1 cellular context compared by ENCODE assay signal in genomic region chr5:172852490-172853354, GRCh38.
TF ChIP-seq lines count a peak whose summit lies in the region.

No MANE protein-coding gene starts in this region.

TF ChIP-seq in HepG2, 621 proteins besides CTCF, POLR2A, EP300 and RAD21 (continued from another document and continues in another):
- TF ChIP-seq TFDP1 (CRISPR knock-in tag; IDR thresholded peaks at IDR 0.05; ENCODE audit: borderline replicate concordance) (peak; percentile 75; the same call in 1 of the 2 replicates), NAIF1 (CRISPR knock-in tag; IDR thresholded peaks at IDR 0.05; ENCODE audit: borderline replicate concordance) (no peak), ZNF160 (CRISPR knock-in tag; IDR thresholded peaks at IDR 0.05) (0 out of 2 replicates have a peak, but pooled peaks have one; percentile 34), DMAP1 (CRISPR knock-in tag; IDR thresholded peaks at IDR 0.05) (peak; percentile 66), ELF1 (CRISPR knock-in tag; IDR thresholded peaks at IDR 0.05) (no peak; the same call in 1 of the 2 replicates), TOE1 (CRISPR knock-in tag; IDR thresholded peaks at IDR 0.05) (no peak), CCDC6 (CRISPR knock-in tag; IDR thresholded peaks at IDR 0.05) (no peak; the same call in 1 of the 2 replicates), HNF1A (IDR thresholded peaks at IDR 0.05; ENCODE audit: low read depth) (no peak), HNF1A (CRISPR knock-in tag; IDR thresholded peaks at IDR 0.05; ENCODE audit: borderline replicate concordance) (peak; percentile 63), KDM4B (CRISPR knock-in tag; IDR thresholded peaks at IDR 0.05) (peak; percentile 47; the same call in 1 of the 2 replicates), FOXJ3 (CRISPR knock-in tag; IDR thresholded peaks at IDR 0.05; ENCODE audit: borderline replicate concordance) (peak; percentile 65; the same call in 1 of the 2 replicates), MAFG (CRISPR knock-in tag; IDR thresholded peaks at IDR 0.05) (no peak), GATAD1 (CRISPR knock-in tag; IDR thresholded peaks at IDR 0.05) (peak; percentile 64; the same call in 1 of the 2 replicates), ZNF550 (CRISPR knock-in tag; IDR thresholded peaks at IDR 0.05; ENCODE audit: borderline replicate concordance) (0 out of 2 replicates have a peak, but pooled peaks have one; percentile 72), FOXO4 (CRISPR knock-in tag; conservative IDR thresholded peaks at IDR 0.05) (peak; percentile 86; the same call in 1 of the 2 replicates), NONO (IDR thresholded peaks at IDR 0.05) (no peak), NONO (CRISPR knock-in tag; conservative IDR thresholded peaks at IDR 0.05) (no peak; the same call in 1 of the 2 replicates), ZNF33B (CRISPR knock-in tag; IDR thresholded peaks at IDR 0.05) (peak; percentile 83; the same call in 1 of the 2 replicates), ZNF792 (CRISPR knock-in tag; IDR thresholded peaks at IDR 0.05) (peak; percentile 85; the same call in 1 of the 2 replicates), ERF (CRISPR knock-in tag; IDR thresholded peaks at IDR 0.05) (peak; percentile 94), ZEB1 (IDR thresholded peaks at IDR 0.05; ENCODE audit: insufficient replicate concordance, low read depth) (no peak), SNAPC4 (CRISPR knock-in tag; IDR thresholded peaks at IDR 0.05) (peak; percentile 78; the same call in 1 of the 2 replicates), DR1 (CRISPR knock-in tag; IDR thresholded peaks at IDR 0.05) (no peak), E2F1 (CRISPR knock-in tag; IDR thresholded peaks at IDR 0.05) (no peak), WIZ (CRISPR knock-in tag; IDR thresholded peaks at IDR 0.05) (no peak), SCMH1 (CRISPR knock-in tag; IDR thresholded peaks at IDR 0.05; ENCODE audit: borderline replicate concordance) (no peak), ZNF496 (CRISPR knock-in tag; IDR thresholded peaks at IDR 0.05; ENCODE audit: insufficient replicate concordance) (no peak), NFKBIZ (CRISPR knock-in tag; IDR thresholded peaks at IDR 0.05) (no peak), ZKSCAN8 (CRISPR knock-in tag; IDR thresholded peaks at IDR 0.05; ENCODE audit: borderline replicate concordance) (peak; percentile 88), ZNF567 (CRISPR knock-in tag; IDR thresholded peaks at IDR 0.05; ENCODE audit: borderline replicate concordance) (peak; percentile 91), ZFP82 (CRISPR knock-in tag; IDR thresholded peaks at IDR 0.05; ENCODE audit: borderline replicate concordance) (peak; percentile 65; the same call in 1 of the 2 replicates), ZNF569 (CRISPR knock-in tag; IDR thresholded peaks at IDR 0.05; ENCODE audit: borderline replicate concordance) (no peak), FOXP1 (IDR thresholded peaks at IDR 0.05) (no peak), FOXP1 (CRISPR knock-in tag; IDR thresholded peaks at IDR 0.05) (peak; percentile 72; the same call in 1 of the 2 replicates), GABPA (IDR thresholded peaks at IDR 0.05; ENCODE audit: low read depth, low read length) (no peak), GABPA (CRISPR knock-in tag; IDR thresholded peaks at IDR 0.05; ENCODE audit: low read depth) (no peak), NR1H2 (CRISPR knock-in tag; IDR thresholded peaks at IDR 0.05; ENCODE audit: borderline replicate concordance, low read depth) (peak; percentile 57; the same call in 1 of the 2 replicates), ARID2 (CRISPR knock-in tag; IDR thresholded peaks at IDR 0.05; ENCODE audit: borderline replicate concordance) (no peak), E2F2 (CRISPR knock-in tag; IDR thresholded peaks at IDR 0.05; ENCODE audit: borderline replicate concordance) (no peak; the same call in 1 of the 2 replicates), RNF219 (CRISPR knock-in tag; IDR thresholded peaks at IDR 0.05) (0 out of 2 replicates have a peak, but pooled peaks have one; percentile 46), ATF5 (CRISPR knock-in tag; IDR thresholded peaks at IDR 0.05; ENCODE audit: low read depth) (0 out of 2 replicates have a peak, but pooled peaks have one; percentile 75), ZFP36L1 (CRISPR knock-in tag; IDR thresholded peaks at IDR 0.05) (peak; percentile 95), HES4 (CRISPR knock-in tag; IDR thresholded peaks at IDR 0.05; ENCODE audit: borderline replicate concordance) (peak; percentile 76; the same call in 1 of the 2 replicates), ZNF766 (CRISPR knock-in tag; IDR thresholded peaks at IDR 0.05; ENCODE audit: borderline replicate concordance) (0 out of 2 replicates have a peak, but pooled peaks have one; percentile 44), ZNF138 (CRISPR knock-in tag; IDR thresholded peaks at IDR 0.05; ENCODE audit: low read depth) (no peak; the same call in 1 of the 2 replicates), NFIB (CRISPR knock-in tag; IDR thresholded peaks at IDR 0.05; ENCODE audit: borderline replicate concordance) (no peak), ZBTB43 (CRISPR knock-in tag; conservative IDR thresholded peaks at IDR 0.05) (peak; percentile 99)
